29 cellular contexts compared by ENCODE assay signal in genomic region chrX:16290997-16291396, GRCh38.
"Had no signal": no experiment of that assay in that cellular context is flagged by ENCODE, and none has a peak within 500 bp of the region (broad histone marks: within the 10 kb centered on the region; RNA-seq: fewer than 3 reads in every experiment).

No MANE protein-coding gene starts in this region.

- H3K9me3 Mint-ChIP-seq: dendritic cell treated with granulocyte-macrophage colony-stimulating factor and Interleukin-4, amounts not matched to agents 40 ng/mL and 50 ng/mL, for 4 days had no signal

- H3K27ac Mint-ChIP-seq: dendritic cell treated with granulocyte-macrophage colony-stimulating factor and Interleukin-4, amounts not matched to agents 40 ng/mL and 50 ng/mL, for 4 days; effector memory CD8-positive, alpha-beta T cell; endodermal cell had no signal

- FAIRE-seq: colon, endometrium, endothelial cell of umbilical vein, frontal cortex had no signal

- ATAC-seq: effector memory CD8-positive, alpha-beta T cell; esophagus mucosa; foreskin keratinocyte; gastrocnemius medialis; gastroesophageal sphincter; heart left ventricle; heart right ventricle had no signal

- H3K36me3 ChIP-seq: colonic mucosa, esophagus muscularis mucosa, esophagus squamous epithelium, gastrocnemius medialis, gastroesophageal sphincter, heart left ventricle, heart right ventricle had no signal

- H3K4me1 Mint-ChIP-seq: endodermal cell had no signal

- H3K4me3 ChIP-seq: colonic mucosa, coronary artery, dorsolateral prefrontal cortex, esophagus muscularis mucosa, esophagus squamous epithelium, gastrocnemius medialis, gastroesophageal sphincter, heart left ventricle, heart right ventricle had no signal

- H3K4me3 Mint-ChIP-seq: dendritic cell treated with granulocyte-macrophage colony-stimulating factor and Interleukin-4, amounts not matched to agents 40 ng/mL and 50 ng/mL, for 4 days; effector memory CD8-positive, alpha-beta T cell; endodermal cell had no signal

- H3K27me3 ChIP-seq: colonic mucosa, esophagus muscularis mucosa, esophagus squamous epithelium, foreskin keratinocyte, gastrocnemius medialis, gastroesophageal sphincter had no signal

- DNase-seq: colonic mucosa; cortex of kidney; dermis blood vessel endothelial cell; dorsolateral prefrontal cortex; effector CD4-positive, alpha-beta T cell; effector CD8-positive, alpha-beta T cell; effector memory CD4-positive, alpha-beta T cell; effector memory CD8-positive, alpha-beta T cell; endodermal cell; erythroblast; esophagus squamous epithelium; foreskin fibroblast; foreskin keratinocyte; foreskin melanocyte; gastrocnemius medialis; glutamatergic neuron; head of caudate nucleus; heart left ventricle; heart right ventricle had no signal

- H3K4me1 ChIP-seq: colonic mucosa, esophagus muscularis mucosa, esophagus squamous epithelium, foreskin keratinocyte, gastrocnemius medialis, gastroesophageal sphincter, heart left ventricle, heart right ventricle had no signal

- H3K9me3 ChIP-seq: colonic mucosa, esophagus muscularis mucosa, esophagus squamous epithelium, gastrocnemius medialis, gastroesophageal sphincter, heart left ventricle, heart right ventricle had no signal

- H3K27ac ChIP-seq: colonic mucosa, coronary artery, dorsolateral prefrontal cortex, epithelial cell of prostate, esophagus muscularis mucosa, esophagus squamous epithelium, foreskin keratinocyte, gastrocnemius medialis, gastroesophageal sphincter, heart left ventricle, heart right ventricle had no signal
